8 cellular contexts compared by ENCODE assay signal in genomic region chr13:49110122-49110831, GRCh38.
DNase-seq lines count a peak whose midpoint lies in the region; ATAC-seq and TF ChIP-seq lines count a peak whose summit lies in the region.

No MANE protein-coding gene starts in this region.

- no peak for TF ChIP-seq POLR2A in testis (IDR thresholded peaks at IDR 0.05)

- H3K36me3 Mint-ChIP-seq in activated naive CD4-positive, alpha-beta T cell treated with anti-CD3 and anti-CD28 coated beads, Interleukin-2, amount 50 U/mL, for 72 hours, result no peaks in the 10 kb centered on the region

- H3K36me3 ChIP-seq in MG63 (peaks cover under 1% of the 10 kb centered on the region; the same call in 1 of the 2 replicates), SK-N-MC (ENCODE audit: insufficient read depth, low read length) (peaks cover 8% of the 10 kb centered on the region), osteoblast (ENCODE audit: insufficient read depth, low read length) (peaks cover 2% of the 10 kb centered on the region), testis (ENCODE audit: low read depth, missing control alignments) (no peaks in the 10 kb centered on the region)

- H3K27ac ChIP-seq in SK-N-MC, result peak overlapping the region; percentile 67
- peak overlapping the region; percentile 82 for H3K27ac ChIP-seq in osteoblast (ENCODE audit: low read depth, low read length)
- H3K27ac ChIP-seq in testis, result peak overlapping the region in 1 of 2 donors; percentile 10

- H3K4me3 ChIP-seq in AG10803 (ENCODE audit: low read length) (peak overlapping the region; percentile 61), MG63 (peak overlapping the region; percentile 67), SK-N-MC (peak overlapping the region; percentile 90), osteoblast (ENCODE audit: insufficient read depth, low read length) (peak overlapping the region; percentile 73), testis (peak overlapping the region; percentile 50 to 68)

- H3K27ac Mint-ChIP-seq in activated naive CD4-positive, alpha-beta T cell treated with anti-CD3 and anti-CD28 coated beads, Interleukin-2, amount 50 U/mL, for 72 hours, result peak overlapping the region; percentile 81 to 83

- H2AFZ ChIP-seq in osteoblast (ENCODE audit: low read length), result peak overlapping the region; percentile 61

- no peaks in the 10 kb centered on the region for H4K20me1 ChIP-seq in osteoblast (ENCODE audit: insufficient read depth, low read length)

- H3K4me2 ChIP-seq in osteoblast (ENCODE audit: insufficient read depth, low read length), result peak overlapping the region; percentile 73

- peak overlapping the region; percentile 94 for H3K9ac ChIP-seq in SK-N-MC (ENCODE audit: insufficient read length)

- no peaks in the 10 kb centered on the region for H3K9me3 Mint-ChIP-seq in activated naive CD4-positive, alpha-beta T cell treated with anti-CD3 and anti-CD28 coated beads, Interleukin-2, amount 50 U/mL, for 72 hours

- TF ChIP-seq CTCF in AG10803 (conservative IDR thresholded peaks at IDR 0.05; ENCODE audit: low read length) (no peak), osteoblast (IDR thresholded peaks at IDR 0.05; ENCODE audit: extremely low read depth, low read depth, low read length) (no peak), testis (IDR thresholded peaks at IDR 0.05) (peak in 1 of 3 experiments; percentile 2)

- peaks cover 44% of the 10 kb centered on the region for H3K79me2 ChIP-seq in osteoblast (ENCODE audit: insufficient read depth, low read length)

- DNase-seq in AG10803 (ENCODE audit: low read depth) (peak; percentile 89), MG63 (peak; percentile 79), SK-N-MC (ENCODE audit: low read depth, low spot score) (peak; percentile 53), head of caudate nucleus (peak; percentile 64 to 95 (median 87)), osteoblast (ENCODE audit: insufficient read length, low spot score, missing footprints) (peak; percentile 84), testis (peak; percentile 89)
- DNase-seq in activated naive CD4-positive, alpha-beta T cell treated with anti-CD3 and anti-CD28 coated beads, Interleukin-2, amount 50 U/mL, for 72 hours (ENCODE audit: low spot score in 2 of 2), result peak; percentile 64 to 71

- H3K27me3 ChIP-seq in MG63 (no peaks in the 10 kb centered on the region), osteoblast (ENCODE audit: insufficient read depth, low read length) (no peaks in the 10 kb centered on the region), testis (no peaks in the 10 kb centered on the region)

- 0 to 2% methylated on average over 16 of the region's 16 CpGs for WGBS in testis, 2 donors

- peaks cover 29% of the 10 kb centered on the region for H3K4me1 ChIP-seq in osteoblast (ENCODE audit: insufficient read depth, low read length)
- peaks cover 4% of the 10 kb centered on the region for H3K4me1 ChIP-seq in testis

- peak; percentile 72 for ATAC-seq in GM19397 (IDR thresholded peaks at IDR 0.05; ENCODE audit: unreplicated experiment)
- ATAC-seq in activated naive CD4-positive, alpha-beta T cell treated with anti-CD3 and anti-CD28 coated beads, Interleukin-2, amount 50 U/mL, for 72 hours, result peak; percentile 80 to 90

- intact Hi-C loops in head of caudate nucleus (cut with DNase I) (loop anchor here (10.0 kb wide), 1 partner anchor 175 kb away; no protein-coding TSS in a partner anchor), testis (cut with DNase I; ENCODE audit: low total_unique reads) (no loop called here)

- H3K9me3 ChIP-seq in MG63, result no peaks in the 10 kb centered on the region
- no peaks in the 10 kb centered on the region for H3K9me3 ChIP-seq in SK-N-MC (ENCODE audit: low read depth, low read length)
- no peaks in the 10 kb centered on the region for H3K9me3 ChIP-seq in osteoblast (ENCODE audit: low read depth, low read length)
- no peaks in the 10 kb centered on the region for H3K9me3 ChIP-seq in testis
